In genomic region chr2:65388626-65389390, GRCh38 we compare ENCODE assay signal across 2 cellular contexts.
TF ChIP-seq lines count a peak whose summit lies in the region.

No MANE protein-coding gene starts in this region.

TF ChIP-seq in HepG2, 621 proteins besides CTCF, POLR2A, EP300 and RAD21 (continued from another document):
- TF ChIP-seq NBN (conservative IDR thresholded peaks at IDR 0.05) (no peak), SIN3A (IDR thresholded peaks at IDR 0.05; ENCODE audit: borderline replicate concordance, low read depth, low read length) (no peak), ZNF580 (CRISPR knock-in tag; IDR thresholded peaks at IDR 0.05; ENCODE audit: borderline replicate concordance, low read depth) (no peak), NFYB (CRISPR knock-in tag; IDR thresholded peaks at IDR 0.05) (no peak), ATF7-NPFF (CRISPR knock-in tag; IDR thresholded peaks at IDR 0.05; ENCODE audit: low read depth) (0 out of 2 replicates have a peak, but pooled peaks have one; percentile 4), DRAP1 (CRISPR knock-in tag; IDR thresholded peaks at IDR 0.05) (no peak), JUND (CRISPR knock-in tag; IDR thresholded peaks at IDR 0.05) (no peak), ATF5 (CRISPR knock-in tag; IDR thresholded peaks at IDR 0.05; ENCODE audit: low read depth) (no peak), RBM22 (optimal IDR thresholded peaks at IDR 0.05; ENCODE audit: low read length) (peak; percentile 76)

TF ChIP-seq in SK-N-SH treated with all-trans-retinoic acid at 6 μM for 48 hours, 23 proteins besides CTCF, POLR2A, EP300 and RAD21 (continued from another document):
- no peak for TF ChIP-seq PATZ1 (CRISPR knock-in tag; IDR thresholded peaks at IDR 0.05; ENCODE audit: borderline replicate concordance)
- TF ChIP-seq POU6F1 (CRISPR knock-in tag; IDR thresholded peaks at IDR 0.05; ENCODE audit: borderline replicate concordance, low read depth): no peak
- no peak for TF ChIP-seq ZNF70 (CRISPR knock-in tag; IDR thresholded peaks at IDR 0.05)
- TF ChIP-seq GLIS3 (CRISPR knock-in tag; IDR thresholded peaks at IDR 0.05): no peak
- no peak for TF ChIP-seq ZNF565 (CRISPR knock-in tag; conservative IDR thresholded peaks at IDR 0.05; ENCODE audit: low read depth)
- no peak for TF ChIP-seq ISL1 (CRISPR knock-in tag; IDR thresholded peaks at IDR 0.05)
- TF ChIP-seq, protein P1, sequence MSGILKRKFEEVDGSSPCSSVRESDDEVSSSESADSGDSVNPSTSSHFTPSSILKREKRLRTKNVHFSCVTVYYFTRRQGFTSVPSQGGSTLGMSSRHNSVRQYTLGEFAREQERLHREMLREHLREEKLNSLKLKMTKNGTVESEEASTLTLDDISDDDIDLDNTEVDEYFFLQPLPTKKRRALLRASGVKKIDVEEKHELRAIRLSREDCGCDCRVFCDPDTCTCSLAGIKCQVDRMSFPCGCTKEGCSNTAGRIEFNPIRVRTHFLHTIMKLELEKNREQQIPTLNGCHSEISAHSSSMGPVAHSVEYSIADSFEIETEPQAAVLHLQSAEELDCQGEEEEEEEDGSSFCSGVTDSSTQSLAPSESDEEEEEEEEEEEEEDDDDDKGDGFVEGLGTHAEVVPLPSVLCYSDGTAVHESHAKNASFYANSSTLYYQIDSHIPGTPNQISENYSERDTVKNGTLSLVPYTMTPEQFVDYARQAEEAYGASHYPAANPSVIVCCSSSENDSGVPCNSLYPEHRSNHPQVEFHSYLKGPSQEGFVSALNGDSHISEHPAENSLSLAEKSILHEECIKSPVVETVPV (CRISPR knock-in tag; IDR thresholded peaks at IDR 0.05): no peak
- no peak for TF ChIP-seq SNAI2 (CRISPR knock-in tag; IDR thresholded peaks at IDR 0.05)
